ENCODE assay signal across 8 cellular contexts in genomic region chrX:49878834-49879655, GRCh38. TPM values are rescaled to one million over a fixed set of nuclear protein-coding genes. Genes with fewer than 3 reads are reported as not detected.
DNase-seq lines count a peak whose midpoint lies in the region; TF ChIP-seq lines count a peak whose summit lies in the region.

Gene USP27X (plus strand): TSS chrX:49879484. CDS start chrX:49880308, 824 bp downstream.

- peaks cover 11% of the 10 kb centered on the region for H3K36me3 Mint-ChIP-seq in neural progenitor cell

- H3K4me2 ChIP-seq in neural progenitor cell = peak within 1 kb of the TSS; percentile 77

- peaks cover 6% of the 10 kb centered on the region for H3F3A ChIP-seq in neural progenitor cell (ENCODE audit: low read depth)

- peak within 1 kb of the TSS; percentile 86 for H3K4me3 Mint-ChIP-seq in neural progenitor cell

- peaks cover 19% of the 10 kb centered on the region for H3K4me1 Mint-ChIP-seq in neural progenitor cell

- CTCF ChIA-PET in RWPE1 (lab: Yijun Ruan, JAX) = interaction anchor here (0.6 to 0.9 kb wide), 2 partner anchors 40 to 548 kb away, joined by 3 read pairs; no protein-coding TSS in a partner anchor

- H3K9ac ChIP-seq in neural progenitor cell (no peak within 1 kb of the TSS), stomach smooth muscle (ENCODE audit: low read length in 2 of 2) (peak within 1 kb of the TSS; percentile 60 to 63)

- H3K9me3 ChIP-seq in neural progenitor cell (ENCODE audit: low read depth) (no peaks in the 10 kb centered on the region), stomach smooth muscle (ENCODE audit: control insufficient read depth in 2 of 2, low read length in 2 of 2) (peaks cover 0 to 5% of the 10 kb centered on the region in 2 donors)

- H3K27me3 ChIP-seq in neural progenitor cell (no peaks in the 10 kb centered on the region), stomach smooth muscle (ENCODE audit: control insufficient read depth in 1 of 2, insufficient read depth in 2 of 2, low read length in 2 of 2) (peaks cover 0 to 13% of the 10 kb centered on the region in 2 donors)

- peak within 1 kb of the TSS; percentile 77 for H3K27ac ChIP-seq in RWPE1
- no peak within 1 kb of the TSS for H3K27ac ChIP-seq in neural progenitor cell
- H3K27ac ChIP-seq in stomach smooth muscle (ENCODE audit: low read length) = peak within 1 kb of the TSS; percentile 78

- H3K36me3 ChIP-seq in neural progenitor cell (no peaks in the 10 kb centered on the region), stomach smooth muscle (ENCODE audit: control insufficient read depth in 2 of 2, insufficient read depth in 2 of 2, low read length in 2 of 2) (no peaks in the 10 kb centered on the region)

- H4K20me1 ChIP-seq in neural progenitor cell (ENCODE audit: low read depth) = no peaks in the 10 kb centered on the region

- peak within 1 kb of the TSS; percentile 61 for H2AFZ ChIP-seq in neural progenitor cell (replicated peaks)

- DNase-seq in ELF-1 (ENCODE audit: low read depth, low spot score) (peak; percentile 95), GOT3 (lab: John Stamatoyannopoulos, UW) (peak; percentile 61), LHCN-M2 (ENCODE audit: low read depth) (peak; percentile 82), RWPE1 (ENCODE audit: low spot score) (peak; percentile 53), activated gamma-delta T cell (lab: John Stamatoyannopoulos, UW) (peak; percentile 69), foreskin fibroblast (peak; percentile 77 to 89), neural progenitor cell (ENCODE audit: low spot score) (peak; percentile 91)

- H3K9me3 Mint-ChIP-seq in neural progenitor cell = peaks cover 11% of the 10 kb centered on the region

- peaks cover 2% of the 10 kb centered on the region for H3K27me3 Mint-ChIP-seq in neural progenitor cell (ENCODE audit: insufficient read depth, low read depth)

- peaks cover 9% of the 10 kb centered on the region for H3K79me2 ChIP-seq in neural progenitor cell (ENCODE audit: low read depth)

- peak within 1 kb of the TSS; percentile 66 for H3K27ac Mint-ChIP-seq in neural progenitor cell

- no peaks in the 10 kb centered on the region for H3K4me1 ChIP-seq in neural progenitor cell
- H3K4me1 ChIP-seq in stomach smooth muscle (ENCODE audit: control insufficient read depth, insufficient read depth, low read length) = peaks cover 17% of the 10 kb centered on the region

- TF ChIP-seq CTCF in RWPE1 (conservative IDR thresholded peaks at IDR 0.05; ENCODE audit: low read depth) (peak; percentile 35), foreskin fibroblast (IDR thresholded peaks at IDR 0.05; ENCODE audit: low read depth, low read length) (peak; percentile 54), neural progenitor cell (IDR thresholded peaks at IDR 0.05) (peak; percentile 69)

- POLR2A ChIA-PET in RWPE1 (lab: Yijun Ruan, JAX; ENCODE audit: low non-redundant PET) = no interaction called here

- peak within 1 kb of the TSS; percentile 49 to 62 for H3K4me3 ChIP-seq in foreskin fibroblast (ENCODE audit: low read depth in 1 of 2, low read length in 2 of 2)
- peak within 1 kb of the TSS; percentile 60 for H3K4me3 ChIP-seq in neural progenitor cell
- peak within 1 kb of the TSS; percentile 60 to 71 for H3K4me3 ChIP-seq in stomach smooth muscle (ENCODE audit: low read length in 2 of 2)

RNA-seq across cellular contexts. Expression of gene USP27X, which starts in this region (rescaled TPM):
- total RNA-seq in LHCN-M2 (2014; rRNA removed) (1.6 and 2.1 TPM in 2 replicates), neural progenitor cell (ENCODE audit: low replicate concordance) (4.2 and 5.5 TPM in 2 replicates)
- 2.2 TPM for polyA plus RNA-seq in LHCN-M2 (2012)
